8 cellular contexts compared by ENCODE assay signal in the genomic region with DNA sequence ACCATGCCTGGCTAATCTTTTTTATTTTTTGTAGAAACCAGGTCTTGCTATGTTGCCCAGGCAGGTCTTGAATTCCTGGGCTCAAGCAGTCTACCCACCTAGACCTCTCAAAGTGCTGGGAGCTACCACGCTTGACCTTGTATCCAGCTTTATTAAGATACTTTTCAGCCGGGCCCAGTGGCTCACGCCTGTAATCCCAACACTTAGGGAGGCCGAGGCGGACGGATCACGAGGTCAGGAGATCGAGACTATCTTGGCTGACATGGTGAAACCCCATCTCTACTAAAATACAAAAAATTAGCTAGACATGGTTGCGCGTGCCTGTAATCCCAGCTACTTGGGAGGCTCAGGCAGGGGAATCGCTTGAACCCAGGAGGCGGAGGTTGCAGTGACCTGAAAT. TPM values are rescaled to one million over a fixed set of nuclear protein-coding genes. Genes with fewer than 3 reads are reported as not detected.
"Had no signal": no experiment of that assay in that cellular context is flagged by ENCODE, and none has a peak within 500 bp of the region (broad histone marks: within the 10 kb centered on the region; RNA-seq: fewer than 3 reads in every experiment).

No MANE protein-coding gene starts in this region.

RNA-seq across cellular contexts. Expression of gene GAREM1, which starts 4.4 kb away (rescaled TPM):
- total RNA-seq: activated B cell treated with CpG ODN at 0.5 μM for 24 hours; activated CD4-positive, alpha-beta T cell treated with anti-CD3 and anti-CD28 coated beads for 36 hours; activated CD4-positive, alpha-beta T cell treated with anti-CD3 and anti-CD28 coated beads, Interleukin-2, amount 10 ng/mL, durations not matched to agents 24 days and 14 days; activated CD4-positive, alpha-beta T cell treated with anti-CD3 and anti-CD28 coated beads, Interleukin-2, amount 10 ng/mL, durations not matched to agents 7 days and 5 days; activated CD8-positive, alpha-beta memory T cell treated with anti-CD3 and anti-CD28 coated beads, Interleukin-2, amount 10 ng/mL, durations not matched to agents 7 days and 5 days; activated CD8-positive, alpha-beta T cell treated with anti-CD3 and anti-CD28 coated beads for 36 hours; activated CD8-positive, alpha-beta T cell treated with anti-CD3 and anti-CD28 coated beads, Interleukin-2, amount 10 ng/mL, durations not matched to agents 7 days and 5 days; T-helper 2 cell treated with Interferon-gamma antibody and Interleukin-4, amounts not matched to agents 100 ng/mL and 5 ng/mL, for 36 hours had no signal
